17 cellular contexts compared by ENCODE assay signal in genomic region chr20:64055396-64055892, GRCh38. TPM values are rescaled to one million over a fixed set of nuclear protein-coding genes. Genes with fewer than 3 reads are reported as not detected.
DNase-seq lines count a peak whose midpoint lies in the region; ATAC-seq and TF ChIP-seq lines count a peak whose summit lies in the region.
"Had no signal": no experiment of that assay in that cellular context is flagged by ENCODE, and none has a peak within 500 bp of the region (broad histone marks: within the 10 kb centered on the region; RNA-seq: fewer than 3 reads in every experiment).

No MANE protein-coding gene starts in this region.

- 76 to 77% methylated on average over 9 of the region's 9 CpGs for WGBS in sigmoid colon, 2 donors

- no peak overlapping the region for H3K27ac Mint-ChIP-seq in glutamatergic neuron (ENCODE audit: unreplicated experiment)
- peak overlapping the region in 2 of 9 donors; percentile 31 to 71 for H3K27ac Mint-ChIP-seq in naive thymus-derived CD4-positive, alpha-beta T cell
- H3K27ac Mint-ChIP-seq: CD14-positive monocyte had no signal

- intact Hi-C loops in sigmoid colon (cut with DNase I): no loop called here
- intact Hi-C loops in naive thymus-derived CD4-positive, alpha-beta T cell (cut with micrococcal nuclease): loop anchor here in 1 of 2 donors (5.0 kb wide), 1 partner anchor 518 kb away; the partner anchor contains the start of gene PTK6

- H3K9me3 ChIP-seq in sigmoid colon: no peaks in the 10 kb centered on the region
- H3K9me3 ChIP-seq in naive thymus-derived CD4-positive, alpha-beta T cell (ENCODE audit: control insufficient read depth in 2 of 3, low read length in 3 of 3): no peaks in the 10 kb centered on the region
- H3K9me3 ChIP-seq: body of pancreas had no signal

- H3K4me1 ChIP-seq in sigmoid colon: peaks cover 0 to 7% (median 0%) of the 10 kb centered on the region in 4 donors
- peaks cover 0 to 8% of the 10 kb centered on the region in 2 donors for H3K4me1 ChIP-seq in naive thymus-derived CD4-positive, alpha-beta T cell (ENCODE audit: control insufficient read depth in 2 of 2, insufficient read depth in 2 of 2, low read length in 2 of 2)

- H3K36me3 Mint-ChIP-seq in glutamatergic neuron (ENCODE audit: unreplicated experiment): no peaks in the 10 kb centered on the region
- peaks cover 0 to 2% (median 0%) of the 10 kb centered on the region in 5 donors for H3K36me3 Mint-ChIP-seq in naive thymus-derived CD4-positive, alpha-beta T cell

- H3K27me3 ChIP-seq in sigmoid colon: peaks cover 9 to 60% (median 52%) of the 10 kb centered on the region in 3 donors
- peaks cover 3 to 15% of the 10 kb centered on the region in 2 donors for H3K27me3 ChIP-seq in naive thymus-derived CD4-positive, alpha-beta T cell (ENCODE audit: control insufficient read depth in 2 of 2, insufficient read depth in 2 of 2, low read length in 2 of 2)

- POLR2A ChIA-PET in RWPE1 (lab: Yijun Ruan, JAX; ENCODE audit: low non-redundant PET): no interaction called here
- POLR2A ChIA-PET in naive thymus-derived CD4-positive, alpha-beta T cell (lab: Charles Lee): no interaction called here

- H3K27ac ChIP-seq in RWPE1 (peak overlapping the region; percentile 53; the same call in 1 of the 2 replicates), sigmoid colon (peak overlapping the region in 3 of 4 donors; percentile 37 to 71 (median 57))
- H3K27ac ChIP-seq in naive thymus-derived CD4-positive, alpha-beta T cell (ENCODE audit: low read depth, low read length): no peak overlapping the region
- H3K27ac ChIP-seq: 22Rv1 had no signal

- ATAC-seq in naive thymus-derived CD4-positive, alpha-beta T cell: no peak

- H3K36me3 ChIP-seq in sigmoid colon: no peaks in the 10 kb centered on the region
- H3K36me3 ChIP-seq in naive thymus-derived CD4-positive, alpha-beta T cell (ENCODE audit: control insufficient read depth in 2 of 3, insufficient read depth in 3 of 3, low read length in 3 of 3): no peaks in the 10 kb centered on the region

- no peak for TF ChIP-seq EP300 in sigmoid colon (IDR thresholded peaks at IDR 0.05)

- CTCF ChIA-PET in RWPE1 (lab: Yijun Ruan, JAX): interaction anchor here (0.6 to 5.6 kb wide), 2 partner anchors 10 to 16 kb away, joined by 3 to 96 read pairs; no protein-coding TSS in a partner anchor
- CTCF ChIA-PET in naive thymus-derived CD4-positive, alpha-beta T cell (lab: Charles Lee): interaction anchor here (2.1 kb wide), 1 partner anchor 16 kb away, joined by 5 read pairs; no protein-coding TSS in a partner anchor

- H3K4me1 Mint-ChIP-seq in glutamatergic neuron (ENCODE audit: low read depth, unreplicated experiment): peaks cover 6% of the 10 kb centered on the region
- peaks cover 0 to 26% (median 8%) of the 10 kb centered on the region in 7 donors for H3K4me1 Mint-ChIP-seq in naive thymus-derived CD4-positive, alpha-beta T cell

- peak; percentile 86 for DNase-seq in DMS 273 (lab: John Stamatoyannopoulos, UW; ENCODE audit: unreplicated experiment)
- no peak for DNase-seq in DMS 273 treated with DMSO at 0.1 percent for 48 hours (lab: John Stamatoyannopoulos, UW)
- DNase-seq in RWPE1 (ENCODE audit: low spot score): no peak
- no peak for DNase-seq in glutamatergic neuron
- no peak for DNase-seq in sigmoid colon
- no peak for DNase-seq in H4 (ENCODE audit: low spot score)
- no peak for DNase-seq in naive thymus-derived CD4-positive, alpha-beta T cell
- DNase-seq in stimulated activated CD8-positive, alpha-beta memory T cell treated with anti-CD3 and anti-CD28 coated beads, Interleukin-4, amount 100 ng/mL, for 48 hours: no peak
- DNase-seq: activated CD4-positive, alpha-beta T cell treated with anti-CD3 and anti-CD28 coated beads, Interleukin-2, amount 50 U/mL, for 4 hours; activated effector memory CD4-positive, alpha-beta T cell treated with Interleukin-2 at 50 U/mL for 16 hours; body of pancreas; effector CD4-positive, alpha-beta T cell; NCI-H1048; nucleus accumbens had no signal

- TF ChIP-seq CTCF in RWPE1 (conservative IDR thresholded peaks at IDR 0.05; ENCODE audit: low read depth): no peak
- no peak for TF ChIP-seq CTCF in glutamatergic neuron (IDR thresholded peaks at IDR 0.05; ENCODE audit: partially characterized antibody, unreplicated experiment)
- TF ChIP-seq CTCF in sigmoid colon (IDR thresholded peaks at IDR 0.05): no peak

- H3K27me3 Mint-ChIP-seq in glutamatergic neuron (ENCODE audit: unreplicated experiment): peaks cover 18% of the 10 kb centered on the region
- peaks cover 5 to 17% (median 8%) of the 10 kb centered on the region in 5 donors for H3K27me3 Mint-ChIP-seq in naive thymus-derived CD4-positive, alpha-beta T cell

- no peak for TF ChIP-seq POLR2A in sigmoid colon (IDR thresholded peaks at IDR 0.05)

- peak overlapping the region; percentile 62 for H3K4me3 Mint-ChIP-seq in glutamatergic neuron (ENCODE audit: unreplicated experiment)
- peak overlapping the region in 2 of 10 donors; percentile 17 to 45 for H3K4me3 Mint-ChIP-seq in naive thymus-derived CD4-positive, alpha-beta T cell

- H3K4me3 ChIP-seq in sigmoid colon: no peak overlapping the region
- no peak overlapping the region for H3K4me3 ChIP-seq in naive thymus-derived CD4-positive, alpha-beta T cell (ENCODE audit: low read length)
- H3K4me3 ChIP-seq: body of pancreas had no signal

- H3K9me3 Mint-ChIP-seq in glutamatergic neuron (ENCODE audit: unreplicated experiment): peaks cover 2% of the 10 kb centered on the region
- H3K9me3 Mint-ChIP-seq in naive thymus-derived CD4-positive, alpha-beta T cell: no peaks in the 10 kb centered on the region

RNA-seq across cellular contexts. Expression of gene SOX18, which starts 6.0 kb away (rescaled TPM):
- 0.66 TPM for total RNA-seq in glutamatergic neuron (ENCODE audit: unreplicated experiment)
- 1 to 10 TPM; 1.8 to 5.5 (median 3.8) TPM for total RNA-seq in sigmoid colon
- polyA plus RNA-seq in sigmoid colon: 10 to 100 TPM in 1 of 3 donors, 1 to 10 TPM in 1, under 1 TPM in 1; 0.69 to 11.9 (median 3.0) TPM
- 0.19 TPM in 1 of 2 replicates, not detected in the other for total RNA-seq in H4 (2014; rRNA removed; shearing (Covaris generic))
- 1 to 10 TPM in 1 of 5 experiments, under 1 TPM in 1, not detected in 3; 0.20 to 1.7 TPM for total RNA-seq in naive thymus-derived CD4-positive, alpha-beta T cell
- not detected for polyA plus RNA-seq in naive thymus-derived CD4-positive, alpha-beta T cell
- total RNA-seq: Daoy had no signal
- polyA plus RNA-seq: CD14-positive monocyte had no signal

RNA-seq across cellular contexts. Expression of gene TCEA2, which starts 7.6 kb away (rescaled TPM):
- total RNA-seq in glutamatergic neuron (ENCODE audit: unreplicated experiment): 102 TPM
- 10 to 100 TPM; 41.7 to 50.5 (median 42.2) TPM for total RNA-seq in sigmoid colon
- polyA plus RNA-seq in sigmoid colon: 10 to 100 TPM in 2 of 3 donors, 1 to 10 TPM in 1; 2.1 to 14.0 (median 11.4) TPM
- total RNA-seq in H4 (2014; rRNA removed; shearing (Covaris generic)): 40.6 and 41.7 TPM in 2 replicates
- total RNA-seq in naive thymus-derived CD4-positive, alpha-beta T cell: 10 to 100 TPM; 35.5 to 73.2 (median 47.3) TPM
- polyA plus RNA-seq in naive thymus-derived CD4-positive, alpha-beta T cell: 10 to 100 TPM; 22.2 to 33.2 TPM

RNA-seq across cellular contexts. Expression of gene C20orf204, which starts 19.5 kb away (rescaled TPM):
- total RNA-seq in glutamatergic neuron (ENCODE audit: unreplicated experiment) (3.9 TPM), sigmoid colon (1 to 10 TPM in 1 of 4 donors, under 1 TPM in 3; under 0.01 to 1.1 (median 0.37) TPM)
- 1 to 10 TPM in 1 of 3 donors, not detected in 2; 1.7 TPM for polyA plus RNA-seq in sigmoid colon
- total RNA-seq in H4 (2014; rRNA removed; shearing (Covaris generic)): 0.08 TPM in 1 of 2 replicates, not detected in the other
- total RNA-seq in naive thymus-derived CD4-positive, alpha-beta T cell: 10 to 100 TPM in 3 of 5 experiments, 1 to 10 TPM in 2; 4.7 to 24.6 (median 12.5) TPM
- polyA plus RNA-seq in naive thymus-derived CD4-positive, alpha-beta T cell: under 1 TPM in 1 of 2 donors, not detected in 1; 0.39 TPM
- polyA plus RNA-seq: CD14-positive monocyte had no signal

RNA-seq across cellular contexts. Expression of gene RGS19, which starts 23.9 kb away (rescaled TPM):
- 4.4 TPM for total RNA-seq in glutamatergic neuron (ENCODE audit: unreplicated experiment)
- 10 to 100 TPM in 2 of 4 donors, 1 to 10 TPM in 2; 7.5 to 12.3 (median 10.5) TPM for total RNA-seq in sigmoid colon
- polyA plus RNA-seq in sigmoid colon: 10 to 100 TPM; 11.1 to 22.0 (median 12.6) TPM
- total RNA-seq in H4 (2014; rRNA removed; shearing (Covaris generic)): 18.5 and 19.8 TPM in 2 replicates
- total RNA-seq in naive thymus-derived CD4-positive, alpha-beta T cell: 10 to 100 TPM; 21.8 to 93.4 (median 23.6) TPM
- polyA plus RNA-seq in naive thymus-derived CD4-positive, alpha-beta T cell: 10 to 100 TPM; 55.2 to 66.8 TPM

RNA-seq across cellular contexts. Expression of gene OPRL1, which starts 24.4 kb away (rescaled TPM):
- 2.9 TPM for total RNA-seq in glutamatergic neuron (ENCODE audit: unreplicated experiment)
- 1 to 10 TPM in 1 of 4 donors, under 1 TPM in 3; 0.71 to 2.2 (median 0.89) TPM for total RNA-seq in sigmoid colon
- 1 to 10 TPM in 1 of 3 donors, under 1 TPM in 1, not detected in 1; under 0.01 to 1.0 TPM for polyA plus RNA-seq in sigmoid colon
- total RNA-seq in H4 (2014; rRNA removed; shearing (Covaris generic)): 0.23 and 0.97 TPM in 2 replicates
- 1 to 10 TPM in 3 of 5 experiments, under 1 TPM in 2; 0.75 to 6.1 (median 1.1) TPM for total RNA-seq in naive thymus-derived CD4-positive, alpha-beta T cell
- 1 to 10 TPM in 1 of 2 donors, under 1 TPM in 1; 0.18 to 1.3 TPM for polyA plus RNA-seq in naive thymus-derived CD4-positive, alpha-beta T cell
